7 cellular contexts compared by ENCODE assay signal in the genomic region with DNA sequence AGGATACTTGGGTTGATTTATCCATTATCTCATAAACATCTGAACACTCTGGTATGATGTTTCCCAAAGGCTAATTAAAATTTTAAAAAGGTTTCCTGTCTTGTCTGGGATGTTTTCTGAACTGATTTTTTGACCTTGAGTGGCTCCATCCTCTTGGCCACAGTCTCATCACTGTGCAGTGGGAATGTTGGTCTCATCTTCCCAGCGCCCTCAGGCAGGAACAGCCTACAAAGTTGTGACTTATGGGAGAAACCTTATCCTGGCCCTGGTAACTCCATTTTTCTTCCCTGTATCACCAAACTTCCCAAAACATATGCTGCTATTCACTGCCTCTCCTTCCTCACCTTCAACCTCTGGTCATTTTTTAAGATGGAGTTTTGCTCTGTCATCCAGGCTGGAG. TPM values are rescaled to one million over a fixed set of nuclear protein-coding genes. Genes with fewer than 3 reads are reported as not detected.
"Had no signal": no experiment of that assay in that cellular context is flagged by ENCODE, and none has a peak within 500 bp of the region (broad histone marks: within the 10 kb centered on the region; RNA-seq: fewer than 3 reads in every experiment).

No MANE protein-coding gene starts in this region.

- H3K27ac ChIP-seq: HL-60 had no signal

- H3K36me3 Mint-ChIP-seq: IgD-negative memory B cell had no signal

- H3K4me3 ChIP-seq: K562 had no signal

RNA-seq across cellular contexts. Expression of a gene that starts 6.8 kb away (rescaled TPM):
- total RNA-seq: HepG2, HT-29, HT1080, IMR-90, K562 had no signal
- polyA plus RNA-seq: HepG2, IgD-negative memory B cell, IMR-90, K562 had no signal

RNA-seq across cellular contexts. Expression of a gene that starts 25.4 kb away (rescaled TPM):
- total RNA-seq: HepG2, HT-29, HT1080, IMR-90, K562 had no signal
- polyA plus RNA-seq: HepG2, IgD-negative memory B cell, IMR-90, K562 had no signal

RNA-seq across cellular contexts. Expression of a gene that starts 42.4 kb away (rescaled TPM):
- total RNA-seq: HepG2, HT-29, HT1080, IMR-90, K562 had no signal
- polyA plus RNA-seq: HepG2, IgD-negative memory B cell, IMR-90, K562 had no signal
